ENCODE assay signal across 8 cellular contexts in the genomic region with DNA sequence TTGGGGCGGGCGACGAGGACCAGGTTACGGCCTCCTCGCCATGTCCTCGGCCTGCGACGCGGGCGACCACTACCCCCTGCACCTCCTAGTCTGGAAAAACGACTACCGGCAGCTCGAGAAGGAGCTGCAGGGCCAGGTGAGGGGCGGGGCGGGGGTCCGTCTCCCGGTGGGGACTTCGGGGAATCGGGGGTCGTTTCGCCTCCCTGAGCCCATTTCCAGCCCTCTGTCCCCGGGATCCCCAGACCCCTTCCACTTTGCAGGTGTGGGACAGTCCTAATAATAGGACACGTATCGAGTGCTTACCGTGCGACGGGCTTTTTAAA. TPM values are rescaled to one million over a fixed set of nuclear protein-coding genes. Genes with fewer than 3 reads are reported as not detected.
A peak's percentile ranks its signal among the peaks of the same experiment; 100 is the strongest.
DNase-seq lines count a peak whose midpoint lies in the region; ATAC-seq and TF ChIP-seq lines count a peak whose summit lies in the region.

No MANE protein-coding gene starts in this region.

- H3K4me1 ChIP-seq in gastrocnemius medialis, result peaks cover 32 to 53% of the 10 kb centered on the region in 2 donors

- no peaks in the 10 kb centered on the region for H3K27me3 ChIP-seq in gastrocnemius medialis

- H3K4me3 ChIP-seq in GM12875 (ENCODE audit: low read depth, low read length) (peak overlapping the region; percentile 82), SK-N-MC (peak overlapping the region; percentile 80), foreskin fibroblast (ENCODE audit: low read depth in 1 of 2, low read length in 2 of 2) (peak overlapping the region; percentile 85 to 94), gastrocnemius medialis (peak overlapping the region; percentile 85 to 98 (median 94))

- H3K36me3 ChIP-seq in SK-N-MC (ENCODE audit: insufficient read depth, low read length) (no peaks in the 10 kb centered on the region), gastrocnemius medialis (peaks cover 0 to 4% of the 10 kb centered on the region in 2 donors)

- ATAC-seq in gastrocnemius medialis (no peak), HG02798 (IDR thresholded peaks at IDR 0.05; ENCODE audit: poor library complexity, unreplicated experiment) (no peak), GM18867 (IDR thresholded peaks at IDR 0.05; ENCODE audit: unreplicated experiment) (no peak)

- H3K9ac ChIP-seq in SK-N-MC (ENCODE audit: insufficient read length), result peak overlapping the region; percentile 89

- in situ Hi-C loops in gastrocnemius medialis (cut with MboI; ENCODE audit: low sequenced_read_pairs in 4 of 4), result no loop called here

- TF ChIP-seq POLR2A in gastrocnemius medialis (IDR thresholded peaks at IDR 0.05), result no peak

- H3K27ac ChIP-seq in SK-N-MC, result no peak overlapping the region
- peak overlapping the region; percentile 85 to 89 (median 87) for H3K27ac ChIP-seq in gastrocnemius medialis

- TF ChIP-seq CTCF in GM12875 (IDR thresholded peaks at IDR 0.05; ENCODE audit: borderline replicate concordance, insufficient read depth, low read depth, low read length) (no peak), foreskin fibroblast (IDR thresholded peaks at IDR 0.05; ENCODE audit: low read depth, low read length) (no peak), gastrocnemius medialis (IDR thresholded peaks at IDR 0.05 in 4 of 5, conservative IDR thresholded peaks at IDR 0.05 in 1 of 5) (no peak)

- intact Hi-C loops in gastrocnemius medialis (cut with DNase I; ENCODE audit: low total_unique reads), result loop anchor here (2.0 to 10.0 kb wide), 3 partner anchors 43 to 585 kb away; a partner anchor contains a TSS

- H3K9me3 ChIP-seq in SK-N-MC (ENCODE audit: low read depth, low read length) (no peaks in the 10 kb centered on the region), gastrocnemius medialis (no peaks in the 10 kb centered on the region)

- no peak for DNase-seq in SK-N-MC (ENCODE audit: low read depth, low spot score)
- DNase-seq in foreskin fibroblast, result no peak
- no peak for DNase-seq in gastrocnemius medialis
- no peak for DNase-seq in COLO668 (lab: John Stamatoyannopoulos, UW; ENCODE audit: unreplicated experiment)
- DNase-seq in A172 (ENCODE audit: low spot score), result no peak

RNA-seq across cellular contexts. Expression of a gene that starts 0.4 kb away (rescaled TPM):
- total RNA-seq in gastrocnemius medialis, result 10 to 100 TPM; 19.0 to 29.3 (median 20.5) TPM
- total RNA-seq in A172 (2014; rRNA removed; shearing (Covaris generic)), result 131 and 155 TPM in 2 replicates

RNA-seq across cellular contexts. Expression of a gene that starts 3.4 kb away (rescaled TPM):
- 10 to 100 TPM; 23.4 to 32.1 (median 23.6) TPM for total RNA-seq in gastrocnemius medialis
- total RNA-seq in A172 (2014; rRNA removed; shearing (Covaris generic)), result 30.2 and 30.3 TPM in 2 replicates

RNA-seq across cellular contexts. Expression of a gene that starts 48.7 kb away (rescaled TPM):
- 10 to 100 TPM in 1 of 4 donors, 1 to 10 TPM in 3; 3.0 to 22.8 (median 8.0) TPM for total RNA-seq in gastrocnemius medialis
- 12.9 and 18.3 TPM in 2 replicates for total RNA-seq in A172 (2014; rRNA removed; shearing (Covaris generic))
